In the genomic region with DNA sequence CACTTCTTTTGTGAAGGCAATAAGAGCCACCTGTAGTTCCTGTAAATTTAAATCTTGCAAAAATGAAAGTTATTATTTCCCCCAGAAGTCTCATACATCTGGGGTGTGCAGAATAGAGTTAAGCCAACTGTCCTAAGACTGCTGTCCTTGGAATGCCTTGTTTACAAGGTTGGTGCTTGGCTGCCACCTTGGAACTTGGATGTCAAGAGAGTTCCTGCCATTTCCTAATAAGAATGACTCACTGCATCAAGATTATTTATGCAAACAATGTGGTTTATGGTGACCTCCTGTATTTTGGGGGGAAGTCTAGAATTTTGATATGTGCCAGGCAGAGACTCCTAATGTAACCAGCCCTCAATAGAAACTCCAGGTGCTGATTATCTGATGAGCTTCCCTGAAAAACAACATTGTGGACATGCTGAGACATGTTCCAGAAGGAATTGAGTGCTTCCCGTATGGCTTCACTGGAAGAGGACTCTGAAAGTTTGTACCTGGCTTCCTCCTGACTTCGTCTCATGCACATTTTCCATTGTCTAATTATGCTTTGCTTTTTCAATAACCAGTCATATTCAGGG, we compare ENCODE assay signal across 21 cellular contexts.
"Had no signal": no experiment of that assay in that cellular context is flagged by ENCODE, and none has a peak within 500 bp of the region (broad histone marks: within the 10 kb centered on the region; RNA-seq: fewer than 3 reads in every experiment).

No MANE protein-coding gene starts in this region.

- ATAC-seq: activated T-cell treated with anti-CD3 and anti-CD28 coated beads, Interleukin-2, amount 50 U/mL, for 72 hours; left lobe of liver had no signal

- H3K27ac ChIP-seq: WERI-Rb-1 had no signal

- DNase-seq: activated CD4-positive, alpha-beta T cell treated with anti-CD3 and anti-CD28 coated beads for 1 hour; activated CD8-positive, alpha-beta memory T cell treated with anti-CD3 and anti-CD28 coated beads for 24 hours; activated CD8-positive, alpha-beta memory T cell treated with anti-CD3 and anti-CD28 coated beads, Interleukin-2, amount 50 U/mL, for 48 hours; activated effector memory CD4-positive, alpha-beta T cell treated with anti-CD3 and anti-CD28 coated beads, Interleukin-2, amount 50 U/mL, for 16 hours; activated naive CD4-positive, alpha-beta T cell treated with anti-CD3 and anti-CD28 coated beads, Interleukin-2, amount 50 U/mL, for 16 hours; activated T-cell treated with anti-CD3 and anti-CD28 coated beads, Interleukin-2, amount 50 U/mL, for 72 hours; aorta; effector memory CD4-positive, alpha-beta T cell; kidney; nephron progenitor cell; nucleus accumbens; posterior cingulate gyrus; retina; stimulated activated CD4-positive, alpha-beta T cell treated with anti-CD3 and anti-CD28 coated beads, Interleukin-12 subunit alpha, Interleukin-12 subunit beta, amount 100 ng/mL, for 4 hours; stimulated activated CD4-positive, alpha-beta T cell treated with anti-CD3 and anti-CD28 coated beads, Interleukin-1b, Interleukin-23, amount 100 ng/mL, for 48 hours; stimulated activated CD8-positive, alpha-beta memory T cell treated with anti-CD3 and anti-CD28 coated beads, Interleukin-4, amount 100 ng/mL, for 48 hours; stimulated activated naive CD4-positive, alpha-beta T cell; T-helper 2 cell; WERI-Rb-1 had no signal

- H3K36me3 ChIP-seq: WERI-Rb-1 had no signal

- H3K4me3 ChIP-seq: lung had no signal
